In genomic region chr6:31103136-31103535, GRCh38 we compare ENCODE assay signal across 7 cellular contexts. TPM values are rescaled to one million over a fixed set of nuclear protein-coding genes. Genes with fewer than 3 reads are reported as not detected.
"Had no signal": no experiment of that assay in that cellular context is flagged by ENCODE, and none has a peak within 500 bp of the region (broad histone marks: within the 10 kb centered on the region; RNA-seq: fewer than 3 reads in every experiment).

No MANE protein-coding gene starts in this region.

- DNase-seq: IMR-90 had no signal

- H3K36me3 Mint-ChIP-seq: IgD-negative memory B cell had no signal

- H3K4me3 ChIP-seq: K562 had no signal

- H3K27ac ChIP-seq: HL-60 had no signal

- H3K4me3 Mint-ChIP-seq: IgD-negative memory B cell had no signal

- H3K27ac Mint-ChIP-seq: IgD-negative memory B cell had no signal

RNA-seq across cellular contexts. Expression of gene C6orf15, which starts 9.2 kb away (rescaled TPM):
- total RNA-seq: HepG2, HT1080, IMR-90, K562 had no signal
- polyA plus RNA-seq: HepG2, IgD-negative memory B cell, IMR-90, K562 had no signal

RNA-seq across cellular contexts. Expression of gene PSORS1C1, which starts 11.5 kb away (rescaled TPM):
- total RNA-seq: K562 had no signal

RNA-seq across cellular contexts. Expression of gene CDSN, which starts 17.1 kb away (rescaled TPM):
- total RNA-seq: HepG2, HT1080, IMR-90, K562 had no signal
- polyA plus RNA-seq: HepG2, IgD-negative memory B cell, IMR-90, K562 had no signal

RNA-seq across cellular contexts. Expression of gene PSORS1C2, which starts 35.7 kb away (rescaled TPM):
- total RNA-seq: HepG2, HT-29, HT1080, IMR-90, K562 had no signal
- polyA plus RNA-seq: HepG2, IgD-negative memory B cell, IMR-90, K562 had no signal
